In genomic region chr19:17654993-17655392, GRCh38 we compare ENCODE assay signal across 15 cellular contexts. TPM values are rescaled to one million over a fixed set of nuclear protein-coding genes. Genes with fewer than 3 reads are reported as not detected.
DNase-seq lines count a peak whose midpoint lies in the region; ATAC-seq, FAIRE-seq and TF ChIP-seq lines count a peak whose summit lies in the region.
"Had no signal": no experiment of that assay in that cellular context is flagged by ENCODE, and none has a peak within 500 bp of the region (broad histone marks: within the 10 kb centered on the region; RNA-seq: fewer than 3 reads in every experiment).

No MANE protein-coding gene starts in this region.

- H3K79me2 ChIP-seq in SK-N-SH (ENCODE audit: insufficient read depth) (no peaks in the 10 kb centered on the region), OCI-LY7 (ENCODE audit: insufficient read depth, low read depth, low read length) (no peaks in the 10 kb centered on the region), keratinocyte (ENCODE audit: control insufficient read depth, insufficient read depth, low read length) (no peaks in the 10 kb centered on the region)

- DNase-seq in SK-N-SH (peak; percentile 62), GM06990 (ENCODE audit: extremely low read depth, insufficient read length) (peak; percentile 29), OCI-LY7 (ENCODE audit: low spot score) (peak; percentile 52), keratinocyte (ENCODE audit: low read depth, low spot score) (peak; percentile 23), occipital lobe (lab: John Stamatoyannopoulos, UW) (no peak), tibial artery (no peak)
- no peak for DNase-seq in activated naive CD4-positive, alpha-beta T cell treated with anti-CD3 and anti-CD28 coated beads, Interleukin-2, amount 10 ng/mL, durations not matched to agents 7 days and 5 days
- DNase-seq: foreskin melanocyte, MG63, small intestine, SW 1271 had no signal

- H3F3A ChIP-seq in SK-N-SH (replicated peaks; ENCODE audit: insufficient read depth): no peaks in the 10 kb centered on the region

- no peaks in the 10 kb centered on the region for H3K9me3 Mint-ChIP-seq in activated naive CD4-positive, alpha-beta T cell treated with anti-CD3 and anti-CD28 coated beads, Interleukin-2, amount 10 ng/mL, durations not matched to agents 7 days and 5 days

- H3K4me1 ChIP-seq in SK-N-SH (ENCODE audit: control insufficient read depth in 1 of 2, insufficient read depth in 2 of 2, low read depth in 1 of 2, low read length in 1 of 2) (no peaks in the 10 kb centered on the region), OCI-LY7 (ENCODE audit: insufficient read depth, low read length, poor library complexity, severe bottlenecking) (no peaks in the 10 kb centered on the region), keratinocyte (ENCODE audit: control insufficient read depth, extremely low read depth, insufficient read depth, low read length) (peaks cover 5% of the 10 kb centered on the region), tibial artery (peaks cover 0 to 29% (median 13%) of the 10 kb centered on the region in 4 donors)

- H3K9me2 ChIP-seq in SK-N-SH: no peaks in the 10 kb centered on the region
- no peaks in the 10 kb centered on the region for H3K9me2 ChIP-seq in OCI-LY7 (ENCODE audit: insufficient read depth, low read length)

- no peak overlapping the region for H3K4me2 ChIP-seq in SK-N-SH
- H3K4me2 ChIP-seq in OCI-LY7 (ENCODE audit: low read length): no peak overlapping the region
- no peak overlapping the region for H3K4me2 ChIP-seq in keratinocyte (ENCODE audit: control insufficient read depth, extremely low read depth, insufficient read depth, low read depth, low read length)

- POLR2A ChIA-PET in SK-N-SH (lab: Yijun Ruan, JAX) (no interaction called here), OCI-LY7 (lab: Charles Lee) (interaction anchor here (0.6 kb wide), 1 partner anchor 158 kb away, joined by 3 read pairs; no protein-coding TSS in a partner anchor)

- H3K9ac ChIP-seq in SK-N-SH (no peak overlapping the region), keratinocyte (ENCODE audit: control insufficient read depth, extremely low read depth, insufficient read depth, low read length) (no peak overlapping the region)

- TF ChIP-seq EP300 in SK-N-SH (IDR thresholded peaks at IDR 0.05; ENCODE audit: borderline replicate concordance in 1 of 2, low read depth in 1 of 2, low read length in 1 of 2): no peak

- H3K9me3 ChIP-seq in SK-N-SH (no peaks in the 10 kb centered on the region), OCI-LY7 (ENCODE audit: low read length) (no peaks in the 10 kb centered on the region), keratinocyte (ENCODE audit: control insufficient read depth, low read depth, low read length) (no peaks in the 10 kb centered on the region), tibial artery (peaks cover 0 to 5% (median 0%) of the 10 kb centered on the region in 3 donors)

- dilution Hi-C loops in keratinocyte (cut with MboI; ENCODE audit: extremely low pct_ligation_motif_present, low sequenced_read_pairs): no loop called here

- H3K4me1 Mint-ChIP-seq in activated naive CD4-positive, alpha-beta T cell treated with anti-CD3 and anti-CD28 coated beads, Interleukin-2, amount 10 ng/mL, durations not matched to agents 7 days and 5 days: no peaks in the 10 kb centered on the region
- H3K4me1 Mint-ChIP-seq: neural crest cell had no signal

- intact Hi-C loops in OCI-LY7 (cut with micrococcal nuclease; ENCODE audit: unreplicated experiment): no loop called here
- intact Hi-C loops in tibial artery (cut with DNase I; ENCODE audit: low total_unique reads): no loop called here

- H3K4me3 Mint-ChIP-seq in activated naive CD4-positive, alpha-beta T cell treated with anti-CD3 and anti-CD28 coated beads, Interleukin-2, amount 10 ng/mL, durations not matched to agents 7 days and 5 days: no peak overlapping the region
- H3K4me3 Mint-ChIP-seq: neural crest cell had no signal

- TF ChIP-seq RAD21 in SK-N-SH (IDR thresholded peaks at IDR 0.05; ENCODE audit: low read length): no peak

- H3K36me3 ChIP-seq in SK-N-SH (replicated peaks in 1 of 2; ENCODE audit: control insufficient read depth in 1 of 2, insufficient read depth in 2 of 2, low read length in 1 of 2): no peaks in the 10 kb centered on the region
- H3K36me3 ChIP-seq in GM06990 (ENCODE audit: control insufficient read depth, insufficient read depth, low read length): no peaks in the 10 kb centered on the region
- no peaks in the 10 kb centered on the region for H3K36me3 ChIP-seq in OCI-LY7 (ENCODE audit: insufficient read depth, low read length)
- H3K36me3 ChIP-seq in keratinocyte (ENCODE audit: control insufficient read depth in 2 of 2, extremely low read depth in 1 of 2, insufficient read depth in 2 of 2, low read length in 2 of 2): no peaks in the 10 kb centered on the region
- H3K36me3 ChIP-seq in tibial artery: no peaks in the 10 kb centered on the region
- H3K36me3 ChIP-seq: MG63 had no signal

- FAIRE-seq in keratinocyte (lab: Jason Lieb, UNC): no peak
- FAIRE-seq: GM18507, small intestine had no signal

- ATAC-seq in SK-N-SH treated with all-trans-retinoic acid at 6 μM for 48 hours: no peak

- no peak overlapping the region for H3K27ac Mint-ChIP-seq in activated naive CD4-positive, alpha-beta T cell treated with anti-CD3 and anti-CD28 coated beads, Interleukin-2, amount 10 ng/mL, durations not matched to agents 7 days and 5 days

- WGBS in SK-N-SH (ENCODE audit: low lambda C conversion rate): 76% methylated on average over 9 of the region's 9 CpGs

- H3K27me3 ChIP-seq in SK-N-SH (ENCODE audit: insufficient read depth) (no peaks in the 10 kb centered on the region), GM06990 (replicated peaks; ENCODE audit: control insufficient read depth, insufficient read depth, low read length) (no peaks in the 10 kb centered on the region; the same call in 1 of the 2 replicates), keratinocyte (ENCODE audit: control insufficient read depth, extremely low read depth, insufficient read depth, low read length) (peaks cover 3% of the 10 kb centered on the region), tibial artery (no peaks in the 10 kb centered on the region)
- H3K27me3 ChIP-seq: dorsolateral prefrontal cortex had no signal

- BruUV-seq in OCI-LY7 (replicated peaks; lab: Mats Ljungman, UMichigan): no TSS peak

- no peaks in the 10 kb centered on the region for H3K9me1 ChIP-seq in keratinocyte (ENCODE audit: control insufficient read depth, extremely low read depth, insufficient read depth, low read length)

- H3K27me3 Mint-ChIP-seq in activated naive CD4-positive, alpha-beta T cell treated with anti-CD3 and anti-CD28 coated beads, Interleukin-2, amount 10 ng/mL, durations not matched to agents 7 days and 5 days: peaks cover 8% of the 10 kb centered on the region

- no peaks in the 10 kb centered on the region for H3K36me3 Mint-ChIP-seq in activated naive CD4-positive, alpha-beta T cell treated with anti-CD3 and anti-CD28 coated beads, Interleukin-2, amount 10 ng/mL, durations not matched to agents 7 days and 5 days

- no peak overlapping the region for H3K27ac ChIP-seq in SK-N-SH (ENCODE audit: low read depth in 2 of 2, low read length in 1 of 2)
- no peak overlapping the region for H3K27ac ChIP-seq in OCI-LY7 (ENCODE audit: low read depth, low read length, poor library complexity, severe bottlenecking)
- no peak overlapping the region for H3K27ac ChIP-seq in keratinocyte (ENCODE audit: control insufficient read depth, insufficient read depth, low read length)
- no peak overlapping the region for H3K27ac ChIP-seq in tibial artery

- no peak for TF ChIP-seq CTCF in SK-N-SH (IDR thresholded peaks at IDR 0.05)
- no peak for TF ChIP-seq CTCF in GM06990 (IDR thresholded peaks at IDR 0.05; ENCODE audit: insufficient read depth, low read length, poor library complexity, severe bottlenecking)
- no peak for TF ChIP-seq CTCF in OCI-LY7 (conservative IDR thresholded peaks at IDR 0.05; ENCODE audit: low read length)
- no peak for TF ChIP-seq CTCF in keratinocyte (optimal IDR thresholded peaks at IDR 0.05 in 1 of 3, IDR thresholded peaks at IDR 0.05 in 1 of 3, conservative IDR thresholded peaks at IDR 0.05 in 1 of 3; ENCODE audit: extremely low read depth in 1 of 3, insufficient read depth in 2 of 3, low read length in 3 of 3)
- no peak for TF ChIP-seq CTCF in tibial artery (IDR thresholded peaks at IDR 0.05)

- H4K20me1 ChIP-seq in SK-N-SH (ENCODE audit: insufficient read depth): no peaks in the 10 kb centered on the region
- no peaks in the 10 kb centered on the region for H4K20me1 ChIP-seq in OCI-LY7 (ENCODE audit: insufficient read depth, low read length)
- H4K20me1 ChIP-seq in keratinocyte (ENCODE audit: control insufficient read depth, extremely low read depth, insufficient read depth, low read length): no peaks in the 10 kb centered on the region

- H3K4me3 ChIP-seq in SK-N-SH (ENCODE audit: low read depth in 2 of 2, low read length in 1 of 2) (no peak overlapping the region), GM06990 (replicated peaks; ENCODE audit: low read depth, low read length) (no peak overlapping the region), OCI-LY7 (ENCODE audit: low read depth, low read length, poor library complexity, severe bottlenecking) (no peak overlapping the region), keratinocyte (ENCODE audit: control insufficient read depth in 2 of 3, extremely low read depth in 1 of 3, insufficient read depth in 2 of 3, low read depth in 1 of 3, low read length in 3 of 3) (no peak overlapping the region), tibial artery (no peak overlapping the region)
- H3K4me3 ChIP-seq: dorsolateral prefrontal cortex, MG63 had no signal

- H2AFZ ChIP-seq in SK-N-SH (ENCODE audit: low read depth) (no peak overlapping the region), OCI-LY7 (ENCODE audit: low read length) (no peak overlapping the region), keratinocyte (ENCODE audit: control insufficient read depth, low read length) (no peak overlapping the region)

- CTCF ChIA-PET in SK-N-SH (lab: Yijun Ruan, JAX) (no interaction called here), OCI-LY7 (lab: Charles Lee; ENCODE audit: unreplicated experiment) (no interaction called here)
- CTCF ChIA-PET in activated naive CD4-positive, alpha-beta T cell treated with anti-CD3 and anti-CD28 coated beads, Interleukin-2, amount 10 ng/mL, durations not matched to agents 7 days and 5 days (lab: Charles Lee): interaction anchor here (0.6 kb wide), 1 partner anchor 57 kb away, joined by 4 read pairs; no protein-coding TSS in a partner anchor

RNA-seq across cellular contexts. Expression of gene UNC13A, which starts 33.2 kb away (rescaled TPM):
- polyA plus RNA-seq in SK-N-SH (2012; rRNA removed) (0.32 and 0.38 TPM in 2 replicates), keratinocyte (under 0.01 TPM in 1 of 3 replicates, not detected in the others)
- polyA plus RNA-seq in SK-N-SH (2012; cell fraction: cytosol; rRNA removed): 0.17 and 0.45 TPM in 2 replicates
- 0.93 and 1.2 TPM in 2 replicates for polyA plus RNA-seq in SK-N-SH (2012; cell fraction: nucleus; rRNA removed)
- 0.80 and 0.92 TPM in 2 replicates for total RNA-seq in OCI-LY7 (2014; rRNA removed; shearing (Covaris generic))
- total RNA-seq in OCI-LY7 (2022) (0.72 and 0.76 TPM in 2 replicates), occipital lobe (29.6 TPM)
- not detected for polyA plus RNA-seq in keratinocyte (2011; ENCODE audit: low read depth)
- polyA plus RNA-seq in keratinocyte (2011; cell fraction: cytosol; rRNA removed): 0.01 and 0.06 TPM in 2 replicates
- 0.05 and 0.06 TPM in 2 replicates for polyA plus RNA-seq in keratinocyte (2011; cell fraction: nucleus; rRNA removed)
- polyA plus RNA-seq in keratinocyte (2012; ENCODE audit: low replicate concordance): 0.03 TPM in 1 of 2 replicates, not detected in the other
- not detected in 3 replicates for polyA minus RNA-seq in keratinocyte
- polyA minus RNA-seq in keratinocyte (2011; cell fraction: cytosol; rRNA and poly(A)+ RNA removed): not detected
- under 0.01 and 0.08 TPM in 2 replicates for polyA minus RNA-seq in keratinocyte (2011; cell fraction: nucleus; rRNA and poly(A)+ RNA removed)

Comparison
In these comparisons a context has a peak if more than half of its experiments do, and no peak if none do; other contexts are left out.
1. DNase-seq: peak in SK-N-SH (single experiment), GM06990 (single experiment), OCI-LY7 (single experiment) and keratinocyte (single experiment); none in activated naive CD4-positive, alpha-beta T cell treated with anti-CD3 and anti-CD28 coated beads, Interleukin-2, amount 10 ng/mL, durations not matched to agents 7 days and 5 days (single experiment), occipital lobe (single experiment) and tibial artery (0 of 2).
2. RNA of gene UNC13A, which starts 33.2 kb away (total RNA-seq): 29.6 TPM in occipital lobe (single experiment); 0.72 to 0.92 TPM in OCI-LY7; every median in the first group is over 10 times any median in the second.